Comparison of ENCODE assay signal across 18 cellular contexts in genomic region chr3:153753035-153753434, GRCh38.
"Had no signal": no experiment of that assay in that cellular context is flagged by ENCODE, and none has a peak within 500 bp of the region (broad histone marks: within the 10 kb centered on the region; RNA-seq: fewer than 3 reads in every experiment).

No MANE protein-coding gene starts in this region.

- DNase-seq: cortex of kidney; dorsolateral prefrontal cortex; effector CD8-positive, alpha-beta T cell; foreskin melanocyte; heart left ventricle; kidney glomerular epithelial cell; mammary epithelial cell; natural killer cell; spleen; stimulated activated CD4-positive, alpha-beta T cell treated with anti-CD3 and anti-CD28 coated beads, Interleukin-15, amount 100 ng/mL, for 24 hours; stimulated activated CD4-positive, alpha-beta T cell treated with anti-CD3 and anti-CD28 coated beads, Interleukin-1b, Interleukin-23, amount 100 ng/mL, for 48 hours; stimulated activated CD4-positive, alpha-beta T cell treated with anti-CD3 and anti-CD28 coated beads, Interleukin-4, amount 100 ng/mL, for 24 hours; stimulated activated naive B cell treated with anti-CD40 and anti-IgM and Interleukin-4, amounts not matched to agents 10 μg/mL and 1 μg/mL and 100 μg/mL, for 72 hours; stimulated activated naive CD8-positive, alpha-beta T cell treated with anti-CD3 and anti-CD28 coated beads, Interleukin-15, amount 100 ng/mL, for 72 hours; substantia nigra; trophoblast cell had no signal

- H2AFZ ChIP-seq: neural progenitor cell had no signal

- H3K36me3 ChIP-seq: heart left ventricle, neural progenitor cell, spleen, thoracic aorta had no signal

- ATAC-seq: heart left ventricle; natural killer cell; stimulated activated naive B cell treated with anti-CD40 and anti-IgM and Interleukin-4, amounts not matched to agents 10 μg/mL and 1 μg/mL and 100 μg/mL, for 72 hours; stimulated activated naive CD8-positive, alpha-beta T cell treated with anti-CD3 and anti-CD28 coated beads, Interleukin-15, amount 100 ng/mL, for 72 hours had no signal

- H3K9me3 ChIP-seq: heart left ventricle, spleen, thoracic aorta had no signal

- H3K27me3 ChIP-seq: dorsolateral prefrontal cortex, heart left ventricle, neural progenitor cell, spleen had no signal

- H3K4me1 ChIP-seq: heart left ventricle, neural progenitor cell, spleen had no signal

- H3K9ac ChIP-seq: neural progenitor cell had no signal

- H3K4me2 ChIP-seq: neural progenitor cell had no signal

- H3K27ac ChIP-seq: dorsolateral prefrontal cortex, heart left ventricle, neural progenitor cell, spleen, thoracic aorta had no signal

- H3K4me3 ChIP-seq: heart left ventricle, neural progenitor cell, spleen, thoracic aorta had no signal
